16 cellular contexts compared by ENCODE assay signal in genomic region chr21:42992943-42993712, GRCh38. TPM values are rescaled to one million over a fixed set of nuclear protein-coding genes. Genes with fewer than 3 reads are reported as not detected.
DNase-seq lines count a peak whose midpoint lies in the region; ATAC-seq and TF ChIP-seq lines count a peak whose summit lies in the region.
"Had no signal": no experiment of that assay in that cellular context is flagged by ENCODE, and none has a peak within 500 bp of the region (broad histone marks: within the 10 kb centered on the region; RNA-seq: fewer than 3 reads in every experiment).

No MANE protein-coding gene starts in this region.

- WGBS in right cardiac atrium: 76% methylated on average over 18 of the region's 18 CpGs
- WGBS in prostate gland: 88% methylated on average over 18 of the region's 18 CpGs
- 86 to 89% (median 87%) methylated on average over 18 of the region's 18 CpGs for WGBS in psoas muscle, 3 donors

- peak in 1 of 2 donors; percentile 4 for ATAC-seq in right cardiac atrium
- no peak for ATAC-seq in psoas muscle
- ATAC-seq: activated CD8-positive, alpha-beta memory T cell treated with anti-CD3 and anti-CD28 coated beads, Interleukin-2, amount 10 ng/mL, durations not matched to agents 7 days and 5 days; stimulated activated naive CD8-positive, alpha-beta T cell treated with anti-CD3 and anti-CD28 coated beads, Interleukin-15, amount 100 ng/mL, for 72 hours had no signal

- peak overlapping the region; percentile 89 for H3K27ac ChIP-seq in SJSA1
- peak overlapping the region; percentile 67 for H3K27ac ChIP-seq in right cardiac atrium (ENCODE audit: low read length)
- peak overlapping the region; percentile 18 to 39 for H3K27ac ChIP-seq in prostate gland
- no peak overlapping the region for H3K27ac ChIP-seq in psoas muscle

- H3K9me3 ChIP-seq in SJSA1 (replicated peaks): no peaks in the 10 kb centered on the region; the same call in 1 of the 2 replicates
- H3K9me3 ChIP-seq in right cardiac atrium (ENCODE audit: control insufficient read depth, low read length): no peaks in the 10 kb centered on the region
- H3K9me3 ChIP-seq in prostate gland: no peaks in the 10 kb centered on the region
- no peaks in the 10 kb centered on the region for H3K9me3 ChIP-seq in psoas muscle
- H3K9me3 ChIP-seq: breast epithelium had no signal

- peaks cover 8% of the 10 kb centered on the region for H3K9me3 Mint-ChIP-seq in endothelial cell (ENCODE audit: unreplicated experiment)

- H3K36me3 ChIP-seq in SJSA1 (peaks cover 10% of the 10 kb centered on the region), prostate gland (no peaks in the 10 kb centered on the region), psoas muscle (ENCODE audit: insufficient read depth in 1 of 2, low read depth in 1 of 2) (no peaks in the 10 kb centered on the region)
- H3K36me3 ChIP-seq: breast epithelium had no signal

- H3K4me3 ChIP-seq in SJSA1: no peak overlapping the region
- H3K4me3 ChIP-seq in right cardiac atrium (ENCODE audit: low read length): no peak overlapping the region
- no peak overlapping the region for H3K4me3 ChIP-seq in prostate gland
- H3K4me3 ChIP-seq in psoas muscle: no peak overlapping the region
- H3K4me3 ChIP-seq: breast epithelium, skin epidermis had no signal

- no peak overlapping the region for H3K27ac Mint-ChIP-seq in endothelial cell (ENCODE audit: unreplicated experiment)
- H3K27ac Mint-ChIP-seq: activated CD8-positive, alpha-beta memory T cell treated with anti-CD3 and anti-CD28 coated beads, Interleukin-2, amount 10 ng/mL, durations not matched to agents 7 days and 5 days; B cell; stimulated activated naive CD8-positive, alpha-beta T cell treated with anti-CD3 and anti-CD28 coated beads, Interleukin-15, amount 100 ng/mL, for 72 hours had no signal

- DNase-seq in ELF-1 (ENCODE audit: low read depth, low spot score) (peak; percentile 16), SJSA1 (ENCODE audit: low read depth in 1 of 2, low spot score in 2 of 2) (no peak), right cardiac atrium (no peak), prostate gland (ENCODE audit: low spot score) (no peak), islet precursor cell (no peak), endothelial cell (ENCODE audit: low spot score) (no peak), psoas muscle (no peak)
- no peak for DNase-seq in stimulated activated CD4-positive, alpha-beta T cell treated with anti-CD3 and anti-CD28 coated beads, Interleukin-2, amount 100 ng/mL, for 48 hours
- DNase-seq: activated CD8-positive, alpha-beta memory T cell treated with anti-CD3 and anti-CD28 coated beads, Interleukin-2, amount 10 ng/mL, durations not matched to agents 7 days and 5 days; activated naive CD4-positive, alpha-beta T cell; NCI-H1092 treated with DMSO at 0.1 percent for 48 hours; stimulated activated naive CD8-positive, alpha-beta T cell treated with anti-CD3 and anti-CD28 coated beads, Interleukin-15, amount 100 ng/mL, for 72 hours had no signal

- H3K36me3 Mint-ChIP-seq in endothelial cell (ENCODE audit: low read depth, unreplicated experiment): peaks cover 10% of the 10 kb centered on the region

- intact Hi-C loops in right cardiac atrium (cut with DNase I) (no loop called here), prostate gland (cut with DNase I) (no loop called here), psoas muscle (cut with DNase I) (loop anchor here in 1 of 2 donors (5.0 to 10.0 kb wide), 2 partner anchors 36 to 58 kb away; no protein-coding TSS in a partner anchor)

- H3K27me3 Mint-ChIP-seq in endothelial cell (ENCODE audit: unreplicated experiment): peaks cover 3% of the 10 kb centered on the region
- H3K27me3 Mint-ChIP-seq: activated CD8-positive, alpha-beta memory T cell treated with anti-CD3 and anti-CD28 coated beads, Interleukin-2, amount 10 ng/mL, durations not matched to agents 7 days and 5 days; B cell; stimulated activated naive CD8-positive, alpha-beta T cell treated with anti-CD3 and anti-CD28 coated beads, Interleukin-15, amount 100 ng/mL, for 72 hours had no signal

- TF ChIP-seq POLR2A in prostate gland (IDR thresholded peaks at IDR 0.05): no peak

- H3K27me3 ChIP-seq in SJSA1 (replicated peaks): no peaks in the 10 kb centered on the region
- no peaks in the 10 kb centered on the region for H3K27me3 ChIP-seq in right cardiac atrium (ENCODE audit: control insufficient read depth, insufficient read depth)
- H3K27me3 ChIP-seq in prostate gland (replicated peaks; ENCODE audit: insufficient read depth): no peaks in the 10 kb centered on the region
- H3K27me3 ChIP-seq in psoas muscle (ENCODE audit: insufficient read depth in 3 of 3, low read length in 2 of 3): no peaks in the 10 kb centered on the region
- H3K27me3 ChIP-seq: breast epithelium had no signal

- TF ChIP-seq CTCF in prostate gland (IDR thresholded peaks at IDR 0.05) (no peak), endothelial cell (IDR thresholded peaks at IDR 0.05; ENCODE audit: unreplicated experiment) (no peak), psoas muscle (IDR thresholded peaks at IDR 0.05) (no peak)

- no peak overlapping the region for H3K4me3 Mint-ChIP-seq in endothelial cell (ENCODE audit: unreplicated experiment)
- H3K4me3 Mint-ChIP-seq: activated CD8-positive, alpha-beta memory T cell treated with anti-CD3 and anti-CD28 coated beads, Interleukin-2, amount 10 ng/mL, durations not matched to agents 7 days and 5 days; B cell; neural crest cell; stimulated activated naive CD8-positive, alpha-beta T cell treated with anti-CD3 and anti-CD28 coated beads, Interleukin-15, amount 100 ng/mL, for 72 hours had no signal

- H3K4me1 ChIP-seq in SJSA1 (replicated peaks) (peaks cover 57% of the 10 kb centered on the region), right cardiac atrium (ENCODE audit: control insufficient read depth, insufficient read depth, low read length) (peaks cover 2% of the 10 kb centered on the region), prostate gland (replicated peaks) (no peaks in the 10 kb centered on the region), psoas muscle (no peaks in the 10 kb centered on the region)
- H3K4me1 ChIP-seq: breast epithelium had no signal

- H3K4me1 Mint-ChIP-seq in endothelial cell (ENCODE audit: unreplicated experiment): peaks cover 16% of the 10 kb centered on the region

RNA-seq across cellular contexts. Expression of gene PKNOX1, which starts 18.8 kb away (rescaled TPM):
- total RNA-seq in SJSA1 (2014; rRNA removed; shearing (Covaris generic)): 8.8 and 37.7 TPM in 2 replicates
- total RNA-seq in right cardiac atrium (1 to 10 TPM; 4.5 to 9.0 (median 7.8) TPM), prostate gland (10 to 100 TPM; 38.0 to 42.4 TPM), endothelial cell (ENCODE audit: unreplicated experiment) (8.2 TPM), psoas muscle (10 to 100 TPM; 12.1 to 14.7 (median 13.2) TPM)
- polyA plus RNA-seq in right cardiac atrium (3.7 TPM), psoas muscle (1 to 10 TPM; 6.0 to 9.7 (median 6.1) TPM)
